In the genomic region with DNA sequence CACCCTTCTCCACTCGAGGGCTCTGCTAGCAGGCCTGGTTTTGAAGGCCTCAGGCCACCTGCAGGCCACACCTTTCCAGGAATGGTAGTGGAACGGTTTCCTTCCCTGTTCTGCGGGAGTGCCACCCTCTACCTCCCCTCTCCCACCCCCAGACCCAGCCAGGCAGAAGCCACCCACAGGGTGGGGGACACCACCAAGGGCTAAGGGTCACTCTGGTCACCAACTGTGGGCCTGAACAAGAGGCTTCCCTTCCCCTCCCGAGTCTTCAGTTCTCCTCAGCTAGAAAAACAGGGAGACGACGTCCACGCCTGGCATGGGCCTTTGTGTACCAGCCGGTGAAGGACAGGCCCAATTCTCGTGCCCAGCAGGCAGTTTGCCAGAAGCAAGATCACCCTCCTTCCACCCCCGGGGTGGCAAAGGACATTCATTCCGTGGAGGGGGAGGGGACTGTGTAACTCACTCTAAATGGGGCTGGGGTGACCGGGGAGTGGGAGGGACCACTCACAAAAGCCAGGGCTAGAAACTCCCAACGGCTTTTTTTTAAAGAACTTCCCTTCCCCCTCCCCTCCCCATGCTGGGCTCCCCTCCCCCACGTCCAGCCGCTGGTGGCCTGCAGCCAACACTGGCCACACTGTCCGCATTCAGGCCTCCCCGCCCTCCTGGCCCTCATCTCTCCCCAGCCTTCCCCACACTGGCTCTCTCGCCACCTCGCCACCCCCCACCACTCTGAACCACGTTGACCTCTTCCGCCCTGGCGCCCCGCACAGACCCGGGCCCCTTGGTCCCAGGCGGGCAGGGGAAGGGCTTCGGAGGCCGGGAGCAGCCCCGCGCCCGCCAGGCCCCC, we compare ENCODE assay signal across 11 cellular contexts. TPM values are rescaled to one million over a fixed set of nuclear protein-coding genes. Genes with fewer than 3 reads are reported as not detected.
DNase-seq lines count a peak whose midpoint lies in the region; ATAC-seq and TF ChIP-seq lines count a peak whose summit lies in the region.
"Had no signal": no experiment of that assay in that cellular context is flagged by ENCODE, and none has a peak within 500 bp of the region (broad histone marks: within the 10 kb centered on the region; RNA-seq: fewer than 3 reads in every experiment).

No MANE protein-coding gene starts in this region.

- no peak for TF ChIP-seq POLR2A in gastroesophageal sphincter (IDR thresholded peaks at IDR 0.05)

- peaks cover 5 to 48% (median 19%) of the 10 kb centered on the region in 3 donors for H3K4me1 ChIP-seq in gastroesophageal sphincter
- H3K4me1 ChIP-seq in mucosa of stomach (ENCODE audit: control insufficient read depth, insufficient read depth, low read length) = peaks cover 65% of the 10 kb centered on the region

- 5% methylated on average over 3 of the region's 30 CpGs; no CpG with 5 or more reads in 1 of the 2 donors for WGBS in gastroesophageal sphincter (ENCODE audit: low coverage in 1 of 2), 2 donors

- H3K27me3 ChIP-seq in gastroesophageal sphincter = peaks cover 13% of the 10 kb centered on the region
- H3K27me3 ChIP-seq in mucosa of stomach (ENCODE audit: control insufficient read depth, insufficient read depth, low read length) = no peaks in the 10 kb centered on the region

- ATAC-seq in gastroesophageal sphincter (peak; percentile 65), HG02571 (IDR thresholded peaks at IDR 0.05; ENCODE audit: unreplicated experiment) (no peak), HG02759 (IDR thresholded peaks at IDR 0.05; ENCODE audit: unreplicated experiment) (no peak)
- ATAC-seq: stimulated activated memory B cell treated with anti-CD40 and anti-IgM and Interleukin-4, amounts not matched to agents 10 μg/mL and 1 μg/mL and 100 μg/mL, for 72 hours had no signal

- peak overlapping the region in 3 of 4 donors; percentile 25 to 66 (median 54) for H3K27ac ChIP-seq in gastroesophageal sphincter

- peaks cover 0 to 28% of the 10 kb centered on the region in 2 donors for H3K36me3 ChIP-seq in gastroesophageal sphincter
- no peaks in the 10 kb centered on the region for H3K36me3 ChIP-seq in mucosa of stomach (ENCODE audit: control insufficient read depth, insufficient read depth, low read length)

- H3K9ac ChIP-seq in mucosa of stomach (ENCODE audit: low read length) = peak overlapping the region; percentile 93

- peak; percentile 52 for DNase-seq in A172 (ENCODE audit: low spot score)
- peak; percentile 72 to 85 for DNase-seq in SHP77 (lab: John Stamatoyannopoulos, UW)
- DNase-seq in MV-4-11 (lab: John Stamatoyannopoulos, UW) = no peak
- DNase-seq in cerebellar nuclear complex (lab: John Stamatoyannopoulos, UW) = no peak
- DNase-seq: activated T-cell treated with anti-CD3 and anti-CD28 coated beads, Interleukin-2, amount 50 U/mL, for 24 hours; NCI-H526 treated with DMSO at 0.1 percent for 48 hours had no signal

- peak overlapping the region in 1 of 2 donors; percentile 43 for H3K4me3 ChIP-seq in gastroesophageal sphincter
- peak overlapping the region; percentile 7 for H3K4me3 ChIP-seq in mucosa of stomach (ENCODE audit: low read length)

- no peak for TF ChIP-seq CTCF in gastroesophageal sphincter (IDR thresholded peaks at IDR 0.05)

- H3K9me3 ChIP-seq in gastroesophageal sphincter = no peaks in the 10 kb centered on the region
- H3K9me3 ChIP-seq in mucosa of stomach (ENCODE audit: control insufficient read depth, low read length) = no peaks in the 10 kb centered on the region

- TF ChIP-seq EP300 in gastroesophageal sphincter (IDR thresholded peaks at IDR 0.05) = no peak

RNA-seq across cellular contexts. Expression of a gene that starts 7.7 kb away (rescaled TPM):
- total RNA-seq in A172 (2014; rRNA removed; shearing (Covaris generic)) = 17.2 and 20.5 TPM in 2 replicates
- total RNA-seq in gastroesophageal sphincter = 10 to 100 TPM in 2 of 4 donors, 1 to 10 TPM in 2; 6.7 to 11.5 (median 10.0) TPM

RNA-seq across cellular contexts. Expression of a gene that starts 34.7 kb away (rescaled TPM):
- total RNA-seq in A172 (2014; rRNA removed; shearing (Covaris generic)) = 7.9 and 8.8 TPM in 2 replicates
- 10 to 100 TPM in 1 of 4 donors, 1 to 10 TPM in 2, under 1 TPM in 1; 0.40 to 10.6 (median 3.9) TPM for total RNA-seq in gastroesophageal sphincter

RNA-seq across cellular contexts. Expression of a gene that starts 53.6 kb away (rescaled TPM):
- 24.7 and 27.2 TPM in 2 replicates for total RNA-seq in A172 (2014; rRNA removed; shearing (Covaris generic))
- 1 to 10 TPM in 3 of 4 donors, under 1 TPM in 1; 0.81 to 2.5 (median 2.0) TPM for total RNA-seq in gastroesophageal sphincter

Comparison
In these comparisons a context has a peak if more than half of its experiments do, and no peak if none do; other contexts are left out.
1. DNase-seq: peak in A172 (single experiment) and SHP77 (2 of 2); none in MV-4-11 (single experiment) and cerebellar nuclear complex (0 of 2).